1 cellular context compared by ENCODE assay signal in genomic region chr14:74656964-74657363, GRCh38.
TF ChIP-seq lines count a peak whose summit lies in the region.

No MANE protein-coding gene starts in this region.

TF ChIP-seq in GM12878, 131 proteins besides CTCF, POLR2A, EP300 and RAD21:
- no peak for TF ChIP-seq ZZZ3 (IDR thresholded peaks at IDR 0.05; ENCODE audit: control insufficient read depth, insufficient read length, low read depth)
- no peak for TF ChIP-seq SIN3A (IDR thresholded peaks at IDR 0.05; ENCODE audit: low read depth, low read length)
- no peak for TF ChIP-seq TBL1XR1 (IDR thresholded peaks at IDR 0.05; ENCODE audit: low read depth, low read length)
- TF ChIP-seq NBN (IDR thresholded peaks at IDR 0.05), result no peak
- no peak for TF ChIP-seq IRF3 (IDR thresholded peaks at IDR 0.05)
- TF ChIP-seq MTA3 (IDR thresholded peaks at IDR 0.05; ENCODE audit: borderline replicate concordance, low read length), result no peak
- no peak for TF ChIP-seq RUNX3 (IDR thresholded peaks at IDR 0.05; ENCODE audit: low read length)
- no peak for TF ChIP-seq HCFC1 (IDR thresholded peaks at IDR 0.05; ENCODE audit: low read length)
- no peak for TF ChIP-seq BCL3 (IDR thresholded peaks at IDR 0.05; ENCODE audit: borderline replicate concordance, insufficient read depth, low read depth, low read length, poor library complexity, severe bottlenecking)
- no peak for TF ChIP-seq ATF3 (IDR thresholded peaks at IDR 0.05; ENCODE audit: borderline replicate concordance, extremely low read depth, low read depth, low read length)
- TF ChIP-seq ZNF217 (IDR thresholded peaks at IDR 0.05), result no peak
